Comparison of ENCODE assay signal across 23 cellular contexts in genomic region chr1:11197359-11197758, GRCh38. TPM values are rescaled to one million over a fixed set of nuclear protein-coding genes. Genes with fewer than 3 reads are reported as not detected.
DNase-seq lines count a peak whose midpoint lies in the region; ATAC-seq, FAIRE-seq and TF ChIP-seq lines count a peak whose summit lies in the region.
"Had no signal": no experiment of that assay in that cellular context is flagged by ENCODE, and none has a peak within 500 bp of the region (broad histone marks: within the 10 kb centered on the region; RNA-seq: fewer than 3 reads in every experiment).

No MANE protein-coding gene starts in this region.

- no CpG with 5 or more reads among the region's 4 CpGs for WGBS in H9 (ENCODE audit: extremely low coverage, insufficient read length, low lambda C conversion rate)
- WGBS in HUES64, result 96% methylated on average over 4 of the region's 4 CpGs
- 89% methylated on average over 4 of the region's 4 CpGs for WGBS in K562 (ENCODE audit: insufficient coverage, low coverage, missing lambda C conversion rate)
- WGBS in mesendoderm (ENCODE audit: extremely low coverage, insufficient coverage, low lambda C conversion rate), result no CpG with 5 or more reads among the region's 4 CpGs

- H3K27me3 Mint-ChIP-seq in H9 (ENCODE audit: low read depth), result no peaks in the 10 kb centered on the region
- H3K27me3 Mint-ChIP-seq: CD4-positive, CD25-positive, alpha-beta regulatory T cell had no signal

- H3K9me1 ChIP-seq in K562 (ENCODE audit: control insufficient read depth, insufficient read depth, low read length), result no peaks in the 10 kb centered on the region

- H3K4ac ChIP-seq in H9 (ENCODE audit: low read depth, low read length), result no peak overlapping the region
- no peak overlapping the region for H3K4ac ChIP-seq in mesendoderm (ENCODE audit: low read depth, low read length)

- H2BK5ac ChIP-seq in H9 (ENCODE audit: insufficient read length, low read length) (no peak overlapping the region), mesendoderm (ENCODE audit: low read length) (no peak overlapping the region)

- H3K9me3 Mint-ChIP-seq in H9, result no peaks in the 10 kb centered on the region; a peak in 1 of 5 replicates
- H3K9me3 Mint-ChIP-seq: CD4-positive, CD25-positive, alpha-beta regulatory T cell had no signal

- H3K27me3 ChIP-seq in H9 (ENCODE audit: insufficient read depth, low read length), result no peaks in the 10 kb centered on the region
- no peaks in the 10 kb centered on the region for H3K27me3 ChIP-seq in HUES64 (ENCODE audit: insufficient read depth, low read length)
- no peaks in the 10 kb centered on the region for H3K27me3 ChIP-seq in K562 (ENCODE audit: control insufficient read depth in 2 of 2, insufficient read depth in 2 of 2, low read length in 2 of 2)
- H3K27me3 ChIP-seq in mesendoderm (ENCODE audit: insufficient read depth, low read length, poor library complexity), result no peaks in the 10 kb centered on the region
- H3K27me3 ChIP-seq: BE2C had no signal

- H3T11ph ChIP-seq in H9 (ENCODE audit: low read length), result no peak overlapping the region

- H3K18ac ChIP-seq in H9 (ENCODE audit: insufficient read length, low read depth, low read length), result no peak overlapping the region
- no peak overlapping the region for H3K18ac ChIP-seq in mesendoderm (ENCODE audit: low read length)

- no peak overlapping the region for H2BK15ac ChIP-seq in H9 (ENCODE audit: low read depth, low read length)
- H2BK15ac ChIP-seq in mesendoderm (replicated peaks; ENCODE audit: low read depth), result no peak overlapping the region

- no peak overlapping the region for H2BK12ac ChIP-seq in H9 (ENCODE audit: insufficient read length, low read depth, low read length)

- H3K4me1 ChIP-seq in H9 (ENCODE audit: insufficient read depth, low read length) (no peaks in the 10 kb centered on the region), HUES64 (ENCODE audit: insufficient read depth, low read length) (no peaks in the 10 kb centered on the region; the same call in 1 of the 2 replicates), K562 (replicated peaks in 1 of 2; ENCODE audit: control insufficient read depth in 2 of 2, insufficient read depth in 2 of 2, low read length in 2 of 2) (no peaks in the 10 kb centered on the region), mesendoderm (ENCODE audit: control insufficient read depth, low read depth, low read length) (no peaks in the 10 kb centered on the region)
- H3K4me1 ChIP-seq: BE2C, Caco-2 had no signal

- H3K23me2 ChIP-seq in H9 (ENCODE audit: insufficient read length, low read depth, low read length, poor library complexity, severe bottlenecking), result no peaks in the 10 kb centered on the region

- no peaks in the 10 kb centered on the region for H4K20me1 ChIP-seq in H9 (ENCODE audit: control insufficient read depth, insufficient read depth, insufficient read length)
- no peaks in the 10 kb centered on the region for H4K20me1 ChIP-seq in K562 (replicated peaks; ENCODE audit: control insufficient read depth, insufficient read depth, low read length)

- ATAC-seq in K562, result no peak
- ATAC-seq: HCT116 had no signal

- no peaks in the 10 kb centered on the region for H3K4me1 Mint-ChIP-seq in H9

- no peak overlapping the region for H2BK20ac ChIP-seq in H9 (ENCODE audit: low read depth, low read length, poor library complexity, severe bottlenecking)

- H2AK5ac ChIP-seq in H9 (ENCODE audit: insufficient read length, low read length) (no peak overlapping the region), mesendoderm (ENCODE audit: low read length) (no peak overlapping the region)

- H3K79me2 ChIP-seq in H9 (ENCODE audit: insufficient read depth, low read length) (no peaks in the 10 kb centered on the region), K562 (ENCODE audit: control insufficient read depth, insufficient read depth, low read length) (no peaks in the 10 kb centered on the region), mesendoderm (ENCODE audit: control insufficient read depth, insufficient read depth, low read length) (no peaks in the 10 kb centered on the region)

- no peak overlapping the region for H4K5ac ChIP-seq in H9 (ENCODE audit: insufficient read length, low read depth, low read length)
- H4K5ac ChIP-seq in mesendoderm (ENCODE audit: low read length), result no peak overlapping the region

- H3K23ac ChIP-seq in H9 (ENCODE audit: insufficient read length, low read depth, low read length) (no peak overlapping the region), mesendoderm (ENCODE audit: low read length) (no peak overlapping the region)

- H2BK120ac ChIP-seq in H9 (ENCODE audit: low read depth, low read length, poor library complexity, severe bottlenecking) (no peak overlapping the region), mesendoderm (ENCODE audit: low read depth, low read length) (no peak overlapping the region)

- intact Hi-C loops in K562 (cut with micrococcal nuclease), result no loop called here

- H3K79me1 ChIP-seq in H9 (ENCODE audit: insufficient read depth, low read depth, low read length, poor library complexity, severe bottlenecking) (no peaks in the 10 kb centered on the region), mesendoderm (ENCODE audit: low read length) (no peaks in the 10 kb centered on the region)

- H3K14ac ChIP-seq in H9 (ENCODE audit: insufficient read depth, low read length), result no peak overlapping the region

- H3K4me3 ChIP-seq in HUES64 (ENCODE audit: low read length) (no peak overlapping the region), K562 (no peak overlapping the region), mesendoderm (ENCODE audit: low read length) (no peak overlapping the region)
- H3K4me3 ChIP-seq: GM23248 had no signal

- TF ChIP-seq EP300 in K562 (IDR thresholded peaks at IDR 0.05; ENCODE audit: low read length), result no peak

- in situ Hi-C loops in K562 (cut with MboI), result no loop called here

- H3K36me3 ChIP-seq in HUES64 (ENCODE audit: insufficient read depth, low read length) (peaks cover 90% of the 10 kb centered on the region), K562 (ENCODE audit: control insufficient read depth, insufficient read depth, low read length) (peaks cover 88% of the 10 kb centered on the region), mesendoderm (ENCODE audit: control insufficient read depth, insufficient read depth, low read length) (peaks cover 3% of the 10 kb centered on the region)

- TF ChIP-seq CTCF in H9 (conservative IDR thresholded peaks at IDR 0.05) (no peak), K562 (IDR thresholded peaks at IDR 0.05 in 2 of 3, conservative IDR thresholded peaks at IDR 0.05 in 1 of 3; ENCODE audit: insufficient read depth in 2 of 3, low read depth in 1 of 3, low read length in 3 of 3) (no peak)

- no peak for TF ChIP-seq POLR2A in K562 (conservative IDR thresholded peaks at IDR 0.05)

- POLR2A ChIA-PET in K562 (lab: Yijun Ruan, JAX), result interaction anchor here (0.6 to 1.6 kb wide), 5 partner anchors 8 to 1397 kb away, joined by 3 to 4 read pairs (median 3); partner anchors contain the start of gene ANGPTL7

- H2AFZ ChIP-seq in H9 (ENCODE audit: low read length) (no peak overlapping the region), K562 (ENCODE audit: low read depth, low read length) (no peak overlapping the region)
- H2AFZ ChIP-seq: GM23248 had no signal

- no peaks in the 10 kb centered on the region for H3K9me3 ChIP-seq in H9 (ENCODE audit: control insufficient read depth, low read depth, low read length)
- H3K9me3 ChIP-seq in HUES64 (ENCODE audit: insufficient read depth, low read depth, low read length), result no peaks in the 10 kb centered on the region
- no peaks in the 10 kb centered on the region for H3K9me3 ChIP-seq in K562 (replicated peaks; ENCODE audit: control insufficient read depth, insufficient read depth, low read depth, low read length)
- H3K9me3 ChIP-seq: BE2C, Caco-2 had no signal

- peaks cover 10 to 76% (median 64%) of the 10 kb centered on the region in 3 experiments; a peak in 6 of 7 replicates for H3K36me3 Mint-ChIP-seq in H9 (ENCODE audit: insufficient read depth in 1 of 3, low read depth in 3 of 3)

- BruUV-seq in K562 (replicated peaks; lab: Mats Ljungman, UMichigan), result no TSS peak

- FAIRE-seq in K562 (lab: Jason Lieb, UNC), result no peak
- FAIRE-seq: A204.1, D721Med, GM12892, GM18507, H54 had no signal

- no peak overlapping the region for H3K4me3 Mint-ChIP-seq in H9
- H3K4me3 Mint-ChIP-seq: CD4-positive, CD25-positive, alpha-beta regulatory T cell had no signal

- no peak overlapping the region for H4K8ac ChIP-seq in H9 (replicated peaks; ENCODE audit: insufficient read length, low read depth, low read length)
- no peak overlapping the region for H4K8ac ChIP-seq in mesendoderm (ENCODE audit: low read depth, low read length)

- no peak overlapping the region for H3K56ac ChIP-seq in H9 (ENCODE audit: insufficient read length, low read depth, low read length)
- no peak overlapping the region for H3K56ac ChIP-seq in mesendoderm (ENCODE audit: low read length)

- H3K4me2 ChIP-seq in H9 (ENCODE audit: insufficient read depth, insufficient read length, low read length) (no peak overlapping the region), K562 (ENCODE audit: insufficient read depth, low read length) (no peak overlapping the region), mesendoderm (ENCODE audit: low read length) (no peak overlapping the region)

- H3K27ac Mint-ChIP-seq in H9, result peak overlapping the region in 2 of 3 experiments; percentile 11 to 62; a peak in 1 of 7 replicates

- CTCF ChIA-PET in K562 (lab: Yijun Ruan, JAX; ENCODE audit: low intra/inter-chr PET ratio), result no interaction called here

- H3K9ac ChIP-seq in H9 (ENCODE audit: extremely low read depth, insufficient read length, low read length), result no peak overlapping the region
- H3K9ac ChIP-seq in HUES64 (ENCODE audit: low read depth, low read length), result peak overlapping the region; percentile 24; the same call in 1 of the 2 replicates
- H3K9ac ChIP-seq in K562 (ENCODE audit: insufficient read depth in 1 of 2, low read depth in 2 of 2, low read length in 2 of 2), result no peak overlapping the region
- no peak overlapping the region for H3K9ac ChIP-seq in mesendoderm (ENCODE audit: low read length)
- H3K9ac ChIP-seq: GM23248 had no signal

- DNase-seq in H9 (no peak), K562 (ENCODE audit: extremely low read depth in 1 of 4, low spot score in 3 of 4) (no peak), HK-2 (ENCODE audit: unreplicated experiment) (no peak), mesendoderm (no peak), LoVo (ENCODE audit: low spot score) (no peak)
- DNase-seq: ACHN; BE2C; C1 segment of cervical spinal cord; Caco-2; CD4-positive, CD25-positive, alpha-beta regulatory T cell; DMS153; DMS79; GDM1; GM23248; KBM-7 had no signal

- H3K27ac ChIP-seq in H9 (ENCODE audit: insufficient read length, low read depth, low read length) (no peak overlapping the region), HUES64 (ENCODE audit: low read depth, low read length) (no peak overlapping the region), K562 (ENCODE audit: extremely low read depth, low read depth, low read length) (no peak overlapping the region), mesendoderm (ENCODE audit: low read depth, low read length) (no peak overlapping the region)
- H3K27ac ChIP-seq: GM23248 had no signal

- H4K91ac ChIP-seq in H9 (ENCODE audit: insufficient read length, low read depth, low read length), result no peak overlapping the region

- TF ChIP-seq RAD21 in K562 (CRISPR knock-in tag; conservative IDR thresholded peaks at IDR 0.05 in 1 of 2, IDR thresholded peaks at IDR 0.05 in 1 of 2), result no peak

RNA-seq across cellular contexts. Expression of gene ANGPTL7, which starts 8.2 kb away (rescaled TPM):
- total RNA-seq in H9 (2021), result not detected in 2 replicates
- not detected for polyA plus RNA-seq in HUES64 (2013, experiment 1 of 2)
- polyA plus RNA-seq in HUES64 (2013, experiment 2 of 2), result not detected
- not detected in 2 replicates for total RNA-seq in K562 (2011; cell fraction: chromatin; rRNA removed; ENCODE audit: low replicate concordance)
- not detected in 2 replicates for total RNA-seq in K562 (2011; cell fraction: nucleolus; rRNA removed)
- total RNA-seq in K562 (2011; cell fraction: nucleoplasm; rRNA removed), result not detected in 2 replicates
- not detected in 2 replicates for total RNA-seq in K562 (2014; rRNA removed)
- total RNA-seq in K562 (2014; rRNA removed; fragmentation: Illumina TruSeq; extraction: Trizol), result not detected in 2 replicates
- not detected in 2 replicates for total RNA-seq in K562 (2015; rRNA removed; fragmentation: Illumina TruSeq; extraction: Trizol)
- total RNA-seq in K562 (2021), result not detected in 2 replicates
- not detected in 2 replicates for polyA plus RNA-seq in K562 (2011; rRNA removed)
- not detected in 2 replicates for polyA plus RNA-seq in K562 (2011; cell fraction: cytosol; rRNA removed)
- polyA plus RNA-seq in K562 (2011; cell fraction: nucleus; rRNA removed), result not detected in 2 replicates
- 0.03 and 0.12 TPM in 2 replicates for polyA plus RNA-seq in K562 (2012)
- not detected in 2 replicates for polyA plus RNA-seq in K562 (2014; fragmentation: Illumina TruSeq; extraction: Trizol)
- not detected for polyA plus RNA-seq in K562 (2014; fragmentation: Nextera tagmentation; extraction: Ambion mirVana)
- not detected in 2 replicates for polyA plus RNA-seq in K562 (2014; rRNA removed)
- polyA minus RNA-seq in K562 (2011; rRNA and poly(A)+ RNA removed), result not detected in 2 replicates
- polyA minus RNA-seq in K562 (2011; cell fraction: cytosol; rRNA and poly(A)+ RNA removed), result not detected in 2 replicates
- not detected in 2 replicates for polyA minus RNA-seq in K562 (2011; cell fraction: nucleus; rRNA and poly(A)+ RNA removed)
- polyA plus RNA-seq in mesendoderm (2013, experiment 1 of 2), result 0.01 TPM
- polyA plus RNA-seq in mesendoderm (2013, experiment 2 of 2), result 0.03 TPM
- total RNA-seq: Caco-2; CD4-positive, CD25-positive, alpha-beta regulatory T cell; Daoy; GM23248 had no signal
- polyA plus RNA-seq: CD4-positive, CD25-positive, alpha-beta regulatory T cell; GM23248 had no signal
